1 cellular context compared by ENCODE assay signal in genomic region chr1:228165372-228166169, GRCh38.
TF ChIP-seq lines count a peak whose summit lies in the region.

IBA57 (plus strand) TSS chr1:228165804; CDS start chr1:228165817, 13 bp downstream.

TF ChIP-seq in GM12878, 131 proteins besides CTCF, POLR2A, EP300 and RAD21 (continued from another document and continues in another):
- TF ChIP-seq HSF1 (IDR thresholded peaks at IDR 0.05; ENCODE audit: low read depth, low read length) = no peak
- TF ChIP-seq GABPA (IDR thresholded peaks at IDR 0.05; ENCODE audit: low read depth) = no peak
- peak; percentile 96 to 98 for TF ChIP-seq BHLHE40 (IDR thresholded peaks at IDR 0.05; ENCODE audit: borderline replicate concordance in 1 of 2, low read depth in 2 of 2, low read length in 1 of 2)
- 0 out of 2 replicates have a peak, but pooled peaks have one; percentile 35 for TF ChIP-seq RUNX3 (IDR thresholded peaks at IDR 0.05; ENCODE audit: low read length)
- TF ChIP-seq SIN3A (IDR thresholded peaks at IDR 0.05; ENCODE audit: low read depth, low read length) = peak; percentile 57
- no peak for TF ChIP-seq ZNF384 (IDR thresholded peaks at IDR 0.05; ENCODE audit: borderline replicate concordance, low read depth, low read length)
- TF ChIP-seq GATAD2B (conservative IDR thresholded peaks at IDR 0.05; ENCODE audit: low read depth) = peak; percentile 100
- TF ChIP-seq ZNF622 (IDR thresholded peaks at IDR 0.05) = no peak; the same call in 1 of the 2 replicates
- TF ChIP-seq RELA (IDR thresholded peaks at IDR 0.05; ENCODE audit: borderline replicate concordance, partially characterized antibody) = peak; percentile 89
- no peak for TF ChIP-seq CBX3 (IDR thresholded peaks at IDR 0.05; ENCODE audit: borderline replicate concordance, low read depth)
- no peak for TF ChIP-seq SKIL (IDR thresholded peaks at IDR 0.05; ENCODE audit: low read depth, poor library complexity, severe bottlenecking)
- TF ChIP-seq BRCA1 (IDR thresholded peaks at IDR 0.05; ENCODE audit: low read depth, low read length) = peak; percentile 50; the same call in 1 of the 2 replicates
- TF ChIP-seq BMI1 (IDR thresholded peaks at IDR 0.05; ENCODE audit: borderline replicate concordance) = no peak
- peak; percentile 99 for TF ChIP-seq YY1 (IDR thresholded peaks at IDR 0.05; ENCODE audit: low read depth, low read length)
- no peak for TF ChIP-seq IRF5 (IDR thresholded peaks at IDR 0.05; ENCODE audit: borderline replicate concordance)
- TF ChIP-seq ZNF274 (IDR thresholded peaks at IDR 0.05; ENCODE audit: insufficient read depth, insufficient read length) = no peak
- peak; percentile 82; the same call in 1 of the 2 replicates for TF ChIP-seq TCF3 (IDR thresholded peaks at IDR 0.05; ENCODE audit: borderline replicate concordance, insufficient read depth, low read depth, low read length)
- no peak for TF ChIP-seq ZZZ3 (IDR thresholded peaks at IDR 0.05; ENCODE audit: control insufficient read depth, insufficient read length, low read depth)
- TF ChIP-seq NR2F1 (conservative IDR thresholded peaks at IDR 0.05) = peak; percentile 71
- TF ChIP-seq PKNOX1 (IDR thresholded peaks at IDR 0.05) = peak; percentile 86
- no peak for TF ChIP-seq IRF4 (IDR thresholded peaks at IDR 0.05; ENCODE audit: low read depth, low read length)
- peak; percentile 81; the same call in 1 of the 2 replicates for TF ChIP-seq ESRRA (IDR thresholded peaks at IDR 0.05; ENCODE audit: low read length)
- TF ChIP-seq ZBED1 (IDR thresholded peaks at IDR 0.05; ENCODE audit: borderline replicate concordance) = 0 out of 2 replicates have a peak, but pooled peaks have one; percentile 23
- peak; percentile 58; the same call in 1 of the 2 replicates for TF ChIP-seq RFX5 (IDR thresholded peaks at IDR 0.05; ENCODE audit: low read depth, low read length)
- no peak for TF ChIP-seq RCOR1 (conservative IDR thresholded peaks at IDR 0.05; ENCODE audit: low read depth, low read length)
- TF ChIP-seq ZNF24 (IDR thresholded peaks at IDR 0.05) = peak; percentile 80
- peak; percentile 56; the same call in 1 of the 2 replicates for TF ChIP-seq PML (IDR thresholded peaks at IDR 0.05; ENCODE audit: low read length)
- TF ChIP-seq MTA2 (IDR thresholded peaks at IDR 0.05; ENCODE audit: low read depth) = no peak
- TF ChIP-seq PAX8 (IDR thresholded peaks at IDR 0.05) = no peak
- TF ChIP-seq SUZ12 (IDR thresholded peaks at IDR 0.05; ENCODE audit: unreplicated experiment) = no peak
- TF ChIP-seq EED (IDR thresholded peaks at IDR 0.05; ENCODE audit: low read depth) = no peak; the same call in 1 of the 2 replicates
- TF ChIP-seq SMAD1 (IDR thresholded peaks at IDR 0.05; ENCODE audit: low read depth, partially characterized antibody) = no peak
- no peak for TF ChIP-seq NFIC (IDR thresholded peaks at IDR 0.05; ENCODE audit: low read depth, low read length)
- no peak; the same call in 1 of the 2 replicates for TF ChIP-seq MXI1 (IDR thresholded peaks at IDR 0.05; ENCODE audit: low read depth, low read length)
- peak; percentile 88 for TF ChIP-seq PRDM15 (CRISPR knock-in tag; IDR thresholded peaks at IDR 0.05)
- TF ChIP-seq POLR2AphosphoS5 (IDR thresholded peaks at IDR 0.05; ENCODE audit: low read length) = peak; percentile 96
- TF ChIP-seq HDAC6 (IDR thresholded peaks at IDR 0.05; ENCODE audit: unreplicated experiment) = peak; percentile 88
- TF ChIP-seq CHD1 (IDR thresholded peaks at IDR 0.05; ENCODE audit: low read depth, low read length) = peak; percentile 45; the same call in 1 of the 2 replicates
- TF ChIP-seq JUNB (IDR thresholded peaks at IDR 0.05) = no peak
- no peak for TF ChIP-seq EZH2 (IDR thresholded peaks at IDR 0.05; ENCODE audit: borderline replicate concordance, control insufficient read depth, low read depth, low read length)
- TF ChIP-seq TCF7 (IDR thresholded peaks at IDR 0.05; ENCODE audit: borderline replicate concordance) = no peak
- TF ChIP-seq SUPT20H (IDR thresholded peaks at IDR 0.05; ENCODE audit: borderline replicate concordance, control insufficient read depth, low read depth, low read length) = no peak
- TF ChIP-seq E2F4 (IDR thresholded peaks at IDR 0.05; ENCODE audit: low read depth, low read length) = no peak; the same call in 1 of the 2 replicates
- TF ChIP-seq CREM (IDR thresholded peaks at IDR 0.05; ENCODE audit: low read depth) = peak; percentile 96
- TF ChIP-seq SMAD5 (IDR thresholded peaks at IDR 0.05; ENCODE audit: low read depth) = no peak
- no peak for TF ChIP-seq NFYA (IDR thresholded peaks at IDR 0.05; ENCODE audit: borderline replicate concordance, low read depth, low read length)
- TF ChIP-seq BCLAF1 (IDR thresholded peaks at IDR 0.05) = peak; percentile 69; the same call in 1 of the 2 replicates
- peak; percentile 98 for TF ChIP-seq NBN (IDR thresholded peaks at IDR 0.05)
- peak; percentile 94 for TF ChIP-seq ZNF592 (IDR thresholded peaks at IDR 0.05)
- TF ChIP-seq CBX5 (IDR thresholded peaks at IDR 0.05; ENCODE audit: low read depth) = no peak
- TF ChIP-seq HDAC2 (IDR thresholded peaks at IDR 0.05) = no peak
